ENCODE assay signal across 12 cellular contexts in the genomic region with DNA sequence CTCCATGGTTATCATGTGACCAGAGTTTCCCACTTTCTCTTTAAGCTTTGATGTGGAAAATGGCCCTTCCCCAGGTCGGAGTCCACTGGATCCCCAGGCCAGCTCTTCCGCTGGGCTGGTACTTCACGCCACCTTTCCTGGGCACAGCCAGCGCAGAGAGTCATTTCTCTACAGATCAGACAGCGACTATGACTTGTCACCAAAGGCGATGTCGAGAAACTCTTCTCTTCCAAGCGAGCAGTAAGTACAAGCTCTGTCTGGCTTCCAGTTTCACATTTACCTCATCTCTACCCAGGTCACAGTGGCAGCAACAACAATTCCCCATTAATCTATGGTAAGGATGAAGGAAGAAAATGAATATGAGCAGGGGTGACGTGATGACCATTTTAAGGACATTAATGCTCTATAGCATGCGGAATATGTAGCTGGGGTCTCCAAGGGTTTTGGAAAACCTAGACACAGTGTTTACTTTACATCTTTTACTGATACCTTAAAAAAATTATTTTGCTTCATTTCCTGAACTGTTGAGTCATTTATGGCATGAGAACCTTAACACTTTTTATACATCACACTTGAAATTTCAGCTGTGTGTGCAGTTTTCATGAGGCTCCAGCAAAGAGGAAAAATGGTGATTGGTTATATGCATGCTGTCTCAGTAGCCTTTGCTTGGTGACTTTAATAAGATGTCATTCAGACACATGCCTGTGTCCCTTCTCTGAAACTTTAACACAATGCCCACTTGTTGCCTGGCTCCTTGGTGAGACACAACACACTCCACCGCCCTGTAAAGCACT.
A peak's percentile ranks its signal among the peaks of the same experiment; 100 is the strongest.
DNase-seq lines count a peak whose midpoint lies in the region; ATAC-seq and TF ChIP-seq lines count a peak whose summit lies in the region.
"Had no signal": no experiment of that assay in that cellular context is flagged by ENCODE, and none has a peak within 500 bp of the region (broad histone marks: within the 10 kb centered on the region; RNA-seq: fewer than 3 reads in every experiment).

No MANE protein-coding gene starts in this region.

- H3K9me3 ChIP-seq in IMR-90 (ENCODE audit: control insufficient read depth, insufficient read depth, low read length) (no peaks in the 10 kb centered on the region), GM23248 (ENCODE audit: low read depth) (no peaks in the 10 kb centered on the region)
- H3K9me3 ChIP-seq: heart left ventricle, pancreas, testis had no signal

- no peak overlapping the region for H3K23ac ChIP-seq in IMR-90 (ENCODE audit: low read depth, low read length)

- no peak overlapping the region for H3K56ac ChIP-seq in IMR-90 (ENCODE audit: extremely low read depth, insufficient read depth, low read length)

- H2BK120ac ChIP-seq in IMR-90 (ENCODE audit: low read depth, low read length), result no peak overlapping the region

- H2BK5ac ChIP-seq in IMR-90 (ENCODE audit: low read depth, low read length, poor library complexity, severe bottlenecking), result no peak overlapping the region

- TF ChIP-seq RAD21 in IMR-90 (IDR thresholded peaks at IDR 0.05; ENCODE audit: low read length), result no peak

- TF ChIP-seq POLR2A in IMR-90 (IDR thresholded peaks at IDR 0.05; ENCODE audit: low read depth, low read length), result no peak

- H3K79me1 ChIP-seq in IMR-90 (ENCODE audit: low read depth in 1 of 2, low read length in 2 of 2), result no peaks in the 10 kb centered on the region

- DNase-seq in GM12864 (ENCODE audit: low read depth), result no peak
- DNase-seq in IMR-90, result no peak
- no peak for DNase-seq in dorsolateral prefrontal cortex
- no peak for DNase-seq in AG20443 (ENCODE audit: low spot score)
- no peak for DNase-seq in GM23248
- DNase-seq in NCI-H345 (lab: John Stamatoyannopoulos, UW), result no peak
- DNase-seq: heart left ventricle, OCI-M1, pancreas, testis had no signal

- H3K14ac ChIP-seq in IMR-90 (replicated peaks; ENCODE audit: low read depth, low read length), result no peak overlapping the region

- H3K4me3 ChIP-seq in GM12864 (ENCODE audit: low read depth, low read length), result peak overlapping the region; percentile 52
- H3K4me3 ChIP-seq in IMR-90 (ENCODE audit: insufficient read depth, low read depth, low read length), result no peak overlapping the region
- H3K4me3 ChIP-seq in dorsolateral prefrontal cortex, result no peak overlapping the region
- H3K4me3 ChIP-seq in GM23248, result no peak overlapping the region
- H3K4me3 ChIP-seq: pancreas, testis had no signal

- peaks cover 13% of the 10 kb centered on the region for H3F3A ChIP-seq in GM23248 (ENCODE audit: insufficient read depth)

- H3K4me2 ChIP-seq in IMR-90 (ENCODE audit: low read depth, low read length) (no peak overlapping the region), GM23248 (ENCODE audit: unreplicated experiment) (no peak overlapping the region)

- no peak overlapping the region for H3K4ac ChIP-seq in IMR-90 (ENCODE audit: low read depth, low read length)

- no peak overlapping the region for H3K27ac ChIP-seq in IMR-90 (ENCODE audit: insufficient read depth, low read length)
- peak overlapping the region in 55 of 59 donors; percentile 14 to 97 (median 90) for H3K27ac ChIP-seq in dorsolateral prefrontal cortex
- H3K27ac ChIP-seq in GM23248, result no peak overlapping the region
- H3K27ac ChIP-seq: pancreas, testis had no signal

- H2AK9ac ChIP-seq in IMR-90 (replicated peaks; ENCODE audit: low read depth, low read length, poor library complexity), result no peak overlapping the region

- H4K91ac ChIP-seq in IMR-90 (ENCODE audit: insufficient read depth, low read depth, low read length), result no peak overlapping the region

- H4K20me1 ChIP-seq in IMR-90 (ENCODE audit: insufficient read depth, low read length) (no peaks in the 10 kb centered on the region), GM23248 (ENCODE audit: insufficient read depth) (no peaks in the 10 kb centered on the region)

- no peak overlapping the region for H3K18ac ChIP-seq in IMR-90 (ENCODE audit: low read depth, low read length)

- intact Hi-C loops in IMR-90 (cut with micrococcal nuclease) (loop anchor here (10.0 kb wide), 2 partner anchors 453 to 1183 kb away; partner anchors contain the start of gene PDE4B), dorsolateral prefrontal cortex (cut with DNase I) (no loop called here)

- H2BK15ac ChIP-seq in IMR-90 (ENCODE audit: low read depth, low read length), result no peak overlapping the region; the same call in 2 of the 3 replicates

- H3K79me2 ChIP-seq in GM23248 (ENCODE audit: insufficient read depth), result no peaks in the 10 kb centered on the region

- 97% methylated on average over 5 of the region's 11 CpGs; no CpG with 5 or more reads in 1 of the 2 experiments for WGBS in IMR-90 (ENCODE audit: extremely low coverage in 2 of 2, insufficient read length in 1 of 2), 2 experiments
- 96 to 98% methylated on average over 11 of the region's 11 CpGs for WGBS in GM23248 (ENCODE audit: low coverage in 1 of 2, low lambda C conversion rate in 2 of 2, missing lambda C conversion rate in 2 of 2), 2 experiments

- H2BK20ac ChIP-seq in IMR-90 (ENCODE audit: low read depth, low read length), result no peak overlapping the region

- in situ Hi-C loops in IMR-90 (cut with MboI; ENCODE audit: low sequenced_read_pairs), result loop anchor here (25.0 kb wide), 1 partner anchor 510 kb away; no protein-coding TSS in a partner anchor
- in situ Hi-C loops in GM23248 (cut with MboI), result loop anchor here (10.0 kb wide), 1 partner anchor 533 kb away; no protein-coding TSS in a partner anchor

- H2AFZ ChIP-seq in IMR-90 (replicated peaks; ENCODE audit: low read length, poor library complexity) (no peak overlapping the region), GM23248 (no peak overlapping the region)

- TF ChIP-seq CTCF in GM12864 (IDR thresholded peaks at IDR 0.05; ENCODE audit: low read depth, low read length, missing control alignments) (no peak), IMR-90 (conservative IDR thresholded peaks at IDR 0.05; ENCODE audit: low read depth, low read length) (no peak), dorsolateral prefrontal cortex (IDR thresholded peaks at IDR 0.05 in 54 of 56, conservative IDR thresholded peaks at IDR 0.05 in 2 of 56; ENCODE audit: low read depth in 1 of 56, partially characterized antibody in 56 of 56) (no peak)

- peaks cover 5% of the 10 kb centered on the region; the same call in 1 of the 2 replicates for H3K9me1 ChIP-seq in IMR-90 (ENCODE audit: insufficient read depth, low read length)

- dilution Hi-C loops in IMR-90 (cut with HindIII; ENCODE audit: low sequenced_read_pairs, unreplicated experiment), result no loop called here

- CTCF ChIA-PET in IMR-90 (lab: Yijun Ruan, JAX), result interaction anchor here (0.6 to 2.2 kb wide), 2 partner anchors 199 to 222 kb away, joined by 3 to 9 read pairs; no protein-coding TSS in a partner anchor

- H3K4me1 ChIP-seq in IMR-90 (ENCODE audit: control insufficient read depth, insufficient read depth, low read length) (peaks cover 5% of the 10 kb centered on the region), GM23248 (ENCODE audit: insufficient read depth) (peaks cover 23% of the 10 kb centered on the region)
- H3K4me1 ChIP-seq: pancreas, testis had no signal

- POLR2A ChIA-PET in IMR-90 (lab: Charles Lee; ENCODE audit: unreplicated experiment), result no interaction called here

- ATAC-seq in GM21515 (IDR thresholded peaks at IDR 0.05; ENCODE audit: unreplicated experiment) (peak; percentile 67), IMR-90 (ENCODE audit: low read depth) (no peak), GM18868 (IDR thresholded peaks at IDR 0.05; ENCODE audit: unreplicated experiment) (no peak)
- ATAC-seq: pancreas had no signal

- H3K36me3 ChIP-seq in IMR-90 (ENCODE audit: control insufficient read depth, insufficient read depth, low read length) (no peaks in the 10 kb centered on the region), GM23248 (ENCODE audit: low read depth) (no peaks in the 10 kb centered on the region)
- H3K36me3 ChIP-seq: heart left ventricle, pancreas had no signal

- H4K5ac ChIP-seq in IMR-90 (ENCODE audit: low read depth, low read length), result no peak overlapping the region

- no peak overlapping the region for H4K8ac ChIP-seq in IMR-90 (ENCODE audit: low read depth in 2 of 2, low read length in 2 of 2)

- H3K9me2 ChIP-seq in GM23248 (ENCODE audit: insufficient read depth), result no peaks in the 10 kb centered on the region

- H2AK5ac ChIP-seq in IMR-90 (ENCODE audit: low read depth, low read length), result no peak overlapping the region

- H3K9ac ChIP-seq in IMR-90 (ENCODE audit: low read depth, low read length) (no peak overlapping the region), GM23248 (no peak overlapping the region)

- H3K27me3 ChIP-seq in IMR-90 (ENCODE audit: control insufficient read depth, insufficient read depth, low read length), result no peaks in the 10 kb centered on the region
- no peaks in the 10 kb centered on the region for H3K27me3 ChIP-seq in dorsolateral prefrontal cortex
- H3K27me3 ChIP-seq in GM23248 (replicated peaks; ENCODE audit: insufficient read depth), result no peaks in the 10 kb centered on the region
- H3K27me3 ChIP-seq: heart left ventricle, testis had no signal

- BruUV-seq in IMR-90 (replicated peaks; lab: Mats Ljungman, UMichigan), result no TSS peak

TF ChIP-seq in IMR-90, 13 proteins besides CTCF, POLR2A, EP300 and RAD21:
- TF ChIP-seq MAFK (IDR thresholded peaks at IDR 0.05; ENCODE audit: low read depth, low read length) (peak; percentile 49; the same call in 1 of the 2 replicates), NFE2L2 (IDR thresholded peaks at IDR 0.05; ENCODE audit: low read depth, low read length) (no peak)

Comparison
In these comparisons a context has a peak if more than half of its experiments do, and no peak if none do; other contexts are left out.
1. H3K27ac ChIP-seq: peak in dorsolateral prefrontal cortex (55 of 59); none in IMR-90 (single experiment) and GM23248 (single experiment).